In the genomic region with DNA sequence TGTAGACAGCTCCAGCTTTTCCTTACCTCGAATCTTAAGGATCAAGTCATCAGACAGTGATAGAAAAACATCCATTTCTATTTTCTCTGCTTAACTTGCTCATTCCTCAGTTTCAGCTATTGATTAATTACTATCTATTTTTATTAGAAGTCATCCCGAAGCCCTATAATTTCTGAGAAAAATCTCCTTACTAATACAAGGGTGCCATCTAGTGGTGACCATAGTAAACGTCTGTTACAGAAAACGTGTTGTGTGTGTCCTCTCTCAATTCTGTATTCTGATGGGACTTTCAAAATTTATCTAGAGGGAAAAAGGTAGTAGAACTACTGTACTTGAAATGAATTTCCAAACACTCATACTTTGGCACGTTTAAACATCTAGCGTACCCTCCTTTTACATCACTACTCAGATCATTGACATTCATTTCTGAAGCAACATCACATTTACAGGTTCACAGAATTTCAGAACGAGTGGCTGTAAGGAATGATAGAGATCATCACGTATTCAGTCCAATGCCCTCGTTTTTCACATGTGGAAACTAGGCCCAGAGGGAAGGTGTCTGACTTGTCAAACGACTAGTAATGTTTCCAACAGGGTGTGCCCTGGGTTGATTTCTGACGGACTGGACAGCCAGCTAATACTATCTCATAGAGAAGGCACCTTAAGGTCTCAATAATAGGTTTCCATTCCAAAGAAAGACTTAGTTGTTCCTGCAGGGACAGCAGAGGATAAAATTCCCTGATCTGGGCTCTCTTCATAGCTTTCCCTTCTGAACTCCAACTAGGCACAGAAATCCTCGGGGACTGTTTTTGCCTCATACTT, we compare ENCODE assay signal across 8 cellular contexts. TPM values are rescaled to one million over a fixed set of nuclear protein-coding genes. Genes with fewer than 3 reads are reported as not detected.
DNase-seq lines count a peak whose midpoint lies in the region; ATAC-seq and TF ChIP-seq lines count a peak whose summit lies in the region.

No MANE protein-coding gene starts in this region.

- H3K4me1 Mint-ChIP-seq in endothelial cell (ENCODE audit: unreplicated experiment) = peaks cover 8% of the 10 kb centered on the region
- H3K4me1 Mint-ChIP-seq in naive B cell = peaks cover 9 to 18% (median 12%) of the 10 kb centered on the region in 3 donors

- TF ChIP-seq CTCF in RWPE2 (IDR thresholded peaks at IDR 0.05; ENCODE audit: poor library complexity, severe bottlenecking) = peak; percentile 87
- peak; percentile 73 for TF ChIP-seq CTCF in endothelial cell (IDR thresholded peaks at IDR 0.05; ENCODE audit: unreplicated experiment)

- no peak overlapping the region for H3K27ac ChIP-seq in RWPE2 (ENCODE audit: poor library complexity, severe bottlenecking)

- H3K36me3 Mint-ChIP-seq in endothelial cell (ENCODE audit: low read depth, unreplicated experiment) = peaks cover 27% of the 10 kb centered on the region
- H3K36me3 Mint-ChIP-seq in naive B cell = peaks cover 28 to 29% of the 10 kb centered on the region in 2 donors

- no peak overlapping the region for H3K4me3 ChIP-seq in RWPE2 (ENCODE audit: severe bottlenecking)

- H3K27me3 Mint-ChIP-seq in endothelial cell (ENCODE audit: unreplicated experiment) (no peaks in the 10 kb centered on the region), naive B cell (no peaks in the 10 kb centered on the region)

- H3K27ac Mint-ChIP-seq in endothelial cell (ENCODE audit: unreplicated experiment) (no peak overlapping the region), naive B cell (no peak overlapping the region)

- H3K4me3 Mint-ChIP-seq in endothelial cell (ENCODE audit: unreplicated experiment) = no peak overlapping the region
- no peak overlapping the region for H3K4me3 Mint-ChIP-seq in naive B cell

- ATAC-seq in RWPE2 (ENCODE audit: low read depth) (peak; percentile 17; the same call in 1 of the 3 replicates), naive B cell (ENCODE audit: low read depth in 2 of 2) (peak in 1 of 2 donors; percentile 37), GM21619 (IDR thresholded peaks at IDR 0.05; ENCODE audit: unreplicated experiment) (no peak)

- DNase-seq in ELR (ENCODE audit: low read depth) (peak; percentile 73), LoVo (ENCODE audit: low spot score) (peak; percentile 65), RWPE2 (ENCODE audit: low spot score) (no peak), endothelial cell (ENCODE audit: low spot score) (peak; percentile 13), naive B cell (peak; percentile 36), NK-92 (lab: John Stamatoyannopoulos, UW; ENCODE audit: unreplicated experiment) (no peak)
- no peak for DNase-seq in stimulated activated CD4-positive, alpha-beta T cell treated with anti-CD3 and anti-CD28 coated beads, Interleukin-12 subunit alpha, Interleukin-12 subunit beta, amount 100 ng/mL, for 4 hours

- H3K9me3 ChIP-seq in RWPE2 (ENCODE audit: severe bottlenecking) = peaks cover 8% of the 10 kb centered on the region

- peaks cover 44% of the 10 kb centered on the region for H3K36me3 ChIP-seq in RWPE2 (ENCODE audit: low read depth)

- H3K9me3 Mint-ChIP-seq in endothelial cell (ENCODE audit: unreplicated experiment) (no peaks in the 10 kb centered on the region), naive B cell (peaks cover 0 to 17% (median 12%) of the 10 kb centered on the region in 7 donors)

- no peaks in the 10 kb centered on the region for H3K27me3 ChIP-seq in RWPE2 (ENCODE audit: insufficient read depth, poor library complexity, severe bottlenecking)

- H3K4me1 ChIP-seq in RWPE2 (ENCODE audit: insufficient read depth, poor library complexity, severe bottlenecking) = no peaks in the 10 kb centered on the region

RNA-seq across cellular contexts. Expression of a gene that starts 25.6 kb away (rescaled TPM):
- 13.9 TPM for total RNA-seq in endothelial cell (ENCODE audit: unreplicated experiment)
- polyA plus RNA-seq in naive B cell (ENCODE audit: low read depth in 6 of 6) = 10 to 100 TPM; 35.3 to 56.2 (median 43.7) TPM

Comparison
In these comparisons a context has a peak if more than half of its experiments do, and no peak if none do; other contexts are left out.
1. DNase-seq: peak in ELR (single experiment), LoVo (single experiment), endothelial cell (single experiment) and naive B cell (single experiment); none in RWPE2 (single experiment), NK-92 (single experiment) and stimulated activated CD4-positive, alpha-beta T cell treated with anti-CD3 and anti-CD28 coated beads, Interleukin-12 subunit alpha, Interleukin-12 subunit beta, amount 100 ng/mL, for 4 hours (single experiment).